ENCODE assay signal across 11 cellular contexts in genomic region chr1:1841575-1841991, GRCh38. TPM values are rescaled to one million over a fixed set of nuclear protein-coding genes. Genes with fewer than 3 reads are reported as not detected.
A peak's percentile ranks its signal among the peaks of the same experiment; 100 is the strongest.
DNase-seq lines count a peak whose midpoint lies in the region; ATAC-seq and TF ChIP-seq lines count a peak whose summit lies in the region.
"Had no signal": no experiment of that assay in that cellular context is flagged by ENCODE, and none has a peak within 500 bp of the region (broad histone marks: within the 10 kb centered on the region; RNA-seq: fewer than 3 reads in every experiment).

No MANE protein-coding gene starts in this region.

- H3K4me3 Mint-ChIP-seq in activated naive CD4-positive, alpha-beta T cell treated with anti-CD3 and anti-CD28 coated beads, Interleukin-2, amount 50 U/mL, for 24 hours: peak overlapping the region; percentile 73
- no peak overlapping the region for H3K4me3 Mint-ChIP-seq in activated CD4-positive, alpha-beta memory T cell treated with anti-CD3 and anti-CD28 coated beads, Interleukin-2, amount 10 ng/mL, durations not matched to agents 7 days and 5 days

- peaks cover 90% of the 10 kb centered on the region for H4K20me1 ChIP-seq in hepatocyte (ENCODE audit: insufficient read depth, poor library complexity, severe bottlenecking)

- H3K79me2 ChIP-seq in hepatocyte: peaks cover 100% of the 10 kb centered on the region

- no peak for ATAC-seq in thoracic aorta (ENCODE audit: insufficient number of reproducible peaks, low FRiP score, low read depth)
- ATAC-seq in HG02981 (IDR thresholded peaks at IDR 0.05; ENCODE audit: unreplicated experiment): no peak

- H3K4me1 Mint-ChIP-seq in activated naive CD4-positive, alpha-beta T cell treated with anti-CD3 and anti-CD28 coated beads, Interleukin-2, amount 50 U/mL, for 24 hours: peaks cover 61% of the 10 kb centered on the region
- peaks cover 21% of the 10 kb centered on the region for H3K4me1 Mint-ChIP-seq in activated CD4-positive, alpha-beta memory T cell treated with anti-CD3 and anti-CD28 coated beads, Interleukin-2, amount 10 ng/mL, durations not matched to agents 7 days and 5 days

- H3K4me3 ChIP-seq in hepatocyte (no peak overlapping the region), thoracic aorta (peak overlapping the region; percentile 7), H7 (ENCODE audit: insufficient read depth, low read depth, low read length) (no peak overlapping the region)
- H3K4me3 ChIP-seq: pancreas had no signal

- no peaks in the 10 kb centered on the region for H3K27me3 Mint-ChIP-seq in activated naive CD4-positive, alpha-beta T cell treated with anti-CD3 and anti-CD28 coated beads, Interleukin-2, amount 50 U/mL, for 24 hours
- H3K27me3 Mint-ChIP-seq in activated CD4-positive, alpha-beta memory T cell treated with anti-CD3 and anti-CD28 coated beads, Interleukin-2, amount 10 ng/mL, durations not matched to agents 7 days and 5 days: no peaks in the 10 kb centered on the region

- TF ChIP-seq CTCF in hepatocyte (IDR thresholded peaks at IDR 0.05; ENCODE audit: poor library complexity): peak; percentile 13
- no peak for TF ChIP-seq CTCF in thoracic aorta (IDR thresholded peaks at IDR 0.05)

- no peak overlapping the region for H2AFZ ChIP-seq in hepatocyte

- H3K27ac ChIP-seq in hepatocyte (peak overlapping the region; percentile 23), thoracic aorta (no peak overlapping the region)
- H3K27ac ChIP-seq: pancreas had no signal

- peaks cover 21% of the 10 kb centered on the region for H3K4me1 ChIP-seq in hepatocyte (ENCODE audit: insufficient read depth)
- H3K4me1 ChIP-seq in thoracic aorta (ENCODE audit: control insufficient read depth in 1 of 2, low read depth in 2 of 2): peaks cover 18 to 48% of the 10 kb centered on the region in 2 donors

- H3K9me3 ChIP-seq in hepatocyte (ENCODE audit: low read depth): no peaks in the 10 kb centered on the region
- H3K9me3 ChIP-seq in thoracic aorta: no peaks in the 10 kb centered on the region
- H3K9me3 ChIP-seq: pancreas had no signal

- H3K4me2 ChIP-seq in hepatocyte: no peak overlapping the region

- H3K9me3 Mint-ChIP-seq in activated naive CD4-positive, alpha-beta T cell treated with anti-CD3 and anti-CD28 coated beads, Interleukin-2, amount 50 U/mL, for 24 hours: no peaks in the 10 kb centered on the region
- no peaks in the 10 kb centered on the region for H3K9me3 Mint-ChIP-seq in activated CD4-positive, alpha-beta memory T cell treated with anti-CD3 and anti-CD28 coated beads, Interleukin-2, amount 10 ng/mL, durations not matched to agents 7 days and 5 days

- CTCF ChIA-PET in activated CD4-positive, alpha-beta memory T cell treated with anti-CD3 and anti-CD28 coated beads, Interleukin-2, amount 10 ng/mL, durations not matched to agents 7 days and 5 days (lab: Charles Lee): no interaction called here

- peaks cover 3% of the 10 kb centered on the region for H3K36me3 Mint-ChIP-seq in activated naive CD4-positive, alpha-beta T cell treated with anti-CD3 and anti-CD28 coated beads, Interleukin-2, amount 50 U/mL, for 24 hours
- peaks cover 25% of the 10 kb centered on the region for H3K36me3 Mint-ChIP-seq in activated CD4-positive, alpha-beta memory T cell treated with anti-CD3 and anti-CD28 coated beads, Interleukin-2, amount 10 ng/mL, durations not matched to agents 7 days and 5 days (ENCODE audit: low read depth)

- DNase-seq in activated naive CD4-positive, alpha-beta T cell (lab: John Stamatoyannopoulos, UW): no peak
- DNase-seq in activated CD4-positive, alpha-beta memory T cell treated with anti-CD3 and anti-CD28 coated beads, Interleukin-2, amount 10 ng/mL, durations not matched to agents 7 days and 5 days: no peak
- DNase-seq in hepatocyte (ENCODE audit: low spot score) (no peak), thoracic aorta (ENCODE audit: low spot score) (no peak), H7 (no peak), NCI-H2196 (lab: John Stamatoyannopoulos, UW; ENCODE audit: unreplicated experiment) (no peak)
- DNase-seq: DMS 273 treated with DMSO at 0.1 percent for 48 hours, NCI-H1048 had no signal

- H3K27me3 ChIP-seq in hepatocyte: no peaks in the 10 kb centered on the region
- no peaks in the 10 kb centered on the region for H3K27me3 ChIP-seq in thoracic aorta (replicated peaks; ENCODE audit: insufficient read depth)
- H3K27me3 ChIP-seq in H7 (ENCODE audit: control insufficient read depth, insufficient read depth, low read length): no peaks in the 10 kb centered on the region
- H3K27me3 ChIP-seq: pancreas had no signal

- no peaks in the 10 kb centered on the region for H3K9me2 ChIP-seq in hepatocyte (replicated peaks; ENCODE audit: insufficient read depth)

- 87% methylated on average over 3 of the region's 3 CpGs for WGBS in hepatocyte (ENCODE audit: low lambda C conversion rate, missing lambda C conversion rate)

- H3K27ac Mint-ChIP-seq in activated naive CD4-positive, alpha-beta T cell treated with anti-CD3 and anti-CD28 coated beads, Interleukin-2, amount 50 U/mL, for 24 hours: peak overlapping the region; percentile 10
- peak overlapping the region; percentile 63 for H3K27ac Mint-ChIP-seq in activated CD4-positive, alpha-beta memory T cell treated with anti-CD3 and anti-CD28 coated beads, Interleukin-2, amount 10 ng/mL, durations not matched to agents 7 days and 5 days

- POLR2A ChIA-PET in activated CD4-positive, alpha-beta memory T cell treated with anti-CD3 and anti-CD28 coated beads, Interleukin-2, amount 10 ng/mL, durations not matched to agents 7 days and 5 days (lab: Charles Lee): no interaction called here

- H3K36me3 ChIP-seq in hepatocyte (replicated peaks; ENCODE audit: insufficient read depth, low read depth) (no peaks in the 10 kb centered on the region), thoracic aorta (no peaks in the 10 kb centered on the region), H7 (replicated peaks; ENCODE audit: control insufficient read depth, insufficient read depth, low read length) (no peaks in the 10 kb centered on the region; the same call in 1 of the 2 replicates)
- H3K36me3 ChIP-seq: pancreas had no signal

RNA-seq across cellular contexts. Expression of gene GNB1, which starts 49.3 kb away (rescaled TPM):
- 100 to 1,000 TPM; 428 to 431 TPM for total RNA-seq in activated CD4-positive, alpha-beta memory T cell treated with anti-CD3 and anti-CD28 coated beads, Interleukin-2, amount 10 ng/mL, durations not matched to agents 7 days and 5 days
- total RNA-seq in hepatocyte: 134 and 155 TPM in 2 replicates
- polyA plus RNA-seq in hepatocyte: 154 and 175 TPM in 2 replicates
- 100 to 1,000 TPM; 169 to 200 TPM for total RNA-seq in thoracic aorta
- total RNA-seq in H7 (2014; rRNA removed; shearing (Covaris generic)): 135 and 159 TPM in 2 replicates
